Comparison of ENCODE assay signal across 1 cellular context in the genomic region with DNA sequence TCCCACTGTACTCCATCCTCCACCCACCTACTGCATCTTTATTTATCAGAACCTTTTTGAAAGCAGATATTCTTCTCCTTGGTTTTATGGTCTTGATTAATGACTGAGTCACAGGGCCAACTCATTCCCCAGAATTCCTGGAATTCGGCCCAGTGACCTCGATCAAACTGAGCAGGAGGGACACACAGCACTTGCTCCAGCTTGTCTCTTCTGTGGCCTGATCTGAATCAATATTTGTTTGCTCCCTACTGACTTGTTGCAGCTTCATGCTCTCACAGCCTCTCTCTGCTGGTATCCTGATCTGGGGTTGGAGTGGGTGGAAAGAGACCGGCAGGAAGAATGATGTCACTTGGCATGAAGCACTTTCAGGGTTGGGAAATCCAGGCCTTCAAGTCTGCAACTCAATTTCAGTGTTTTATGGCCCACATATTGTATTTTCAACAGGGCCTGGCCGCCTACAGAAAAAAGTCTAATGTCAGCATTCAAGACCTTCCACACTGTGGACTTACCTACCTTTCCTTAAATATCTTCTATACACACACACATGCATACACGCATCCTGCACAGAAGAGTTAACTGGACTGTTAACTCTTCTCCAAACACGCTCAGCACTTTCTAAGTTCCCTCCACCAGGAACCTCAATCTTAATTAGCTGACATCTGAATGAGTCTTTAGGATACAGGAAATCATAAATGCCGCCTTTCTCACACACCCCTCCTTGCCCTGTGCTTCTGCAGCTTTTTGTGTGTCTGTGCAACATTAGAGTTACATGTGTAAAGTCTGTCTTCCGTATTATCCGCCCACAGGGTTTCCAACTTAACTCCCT.
TF ChIP-seq lines count a peak whose summit lies in the region.

No MANE protein-coding gene starts in this region.

TF ChIP-seq in HepG2, 621 proteins besides CTCF, POLR2A, EP300 and RAD21 (continued from another document and continues in another):
- TF ChIP-seq, protein P1, sequence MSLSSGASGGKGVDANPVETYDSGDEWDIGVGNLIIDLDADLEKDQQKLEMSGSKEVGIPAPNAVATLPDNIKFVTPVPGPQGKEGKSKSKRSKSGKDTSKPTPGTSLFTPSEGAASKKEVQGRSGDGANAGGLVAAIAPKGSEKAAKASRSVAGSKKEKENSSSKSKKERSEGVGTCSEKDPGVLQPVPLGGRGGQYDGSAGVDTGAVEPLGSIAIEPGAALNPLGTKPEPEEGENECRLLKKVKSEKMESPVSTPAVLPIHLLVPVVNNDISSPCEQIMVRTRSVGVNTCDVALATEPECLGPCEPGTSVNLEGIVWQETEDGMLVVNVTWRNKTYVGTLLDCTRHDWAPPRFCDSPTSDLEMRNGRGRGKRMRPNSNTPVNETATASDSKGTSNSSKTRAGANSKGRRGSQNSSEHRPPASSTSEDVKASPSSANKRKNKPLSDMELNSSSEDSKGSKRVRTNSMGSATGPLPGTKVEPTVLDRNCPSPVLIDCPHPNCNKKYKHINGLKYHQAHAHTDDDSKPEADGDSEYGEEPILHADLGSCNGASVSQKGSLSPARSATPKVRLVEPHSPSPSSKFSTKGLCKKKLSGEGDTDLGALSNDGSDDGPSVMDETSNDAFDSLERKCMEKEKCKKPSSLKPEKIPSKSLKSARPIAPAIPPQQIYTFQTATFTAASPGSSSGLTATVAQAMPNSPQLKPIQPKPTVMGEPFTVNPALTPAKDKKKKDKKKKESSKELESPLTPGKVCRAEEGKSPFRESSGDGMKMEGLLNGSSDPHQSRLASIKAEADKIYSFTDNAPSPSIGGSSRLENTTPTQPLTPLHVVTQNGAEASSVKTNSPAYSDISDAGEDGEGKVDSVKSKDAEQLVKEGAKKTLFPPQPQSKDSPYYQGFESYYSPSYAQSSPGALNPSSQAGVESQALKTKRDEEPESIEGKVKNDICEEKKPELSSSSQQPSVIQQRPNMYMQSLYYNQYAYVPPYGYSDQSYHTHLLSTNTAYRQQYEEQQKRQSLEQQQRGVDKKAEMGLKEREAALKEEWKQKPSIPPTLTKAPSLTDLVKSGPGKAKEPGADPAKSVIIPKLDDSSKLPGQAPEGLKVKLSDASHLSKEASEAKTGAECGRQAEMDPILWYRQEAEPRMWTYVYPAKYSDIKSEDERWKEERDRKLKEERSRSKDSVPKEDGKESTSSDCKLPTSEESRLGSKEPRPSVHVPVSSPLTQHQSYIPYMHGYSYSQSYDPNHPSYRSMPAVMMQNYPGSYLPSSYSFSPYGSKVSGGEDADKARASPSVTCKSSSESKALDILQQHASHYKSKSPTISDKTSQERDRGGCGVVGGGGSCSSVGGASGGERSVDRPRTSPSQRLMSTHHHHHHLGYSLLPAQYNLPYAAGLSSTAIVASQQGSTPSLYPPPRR (CRISPR knock-in tag; IDR thresholded peaks at IDR 0.05; ENCODE audit: borderline replicate concordance) = peak; percentile 80
- TF ChIP-seq HMGA1 (CRISPR knock-in tag; conservative IDR thresholded peaks at IDR 0.05) (no peak), RORA (CRISPR knock-in tag; IDR thresholded peaks at IDR 0.05) (no peak), MIXL1 (CRISPR knock-in tag; IDR thresholded peaks at IDR 0.05) (peak; percentile 84), ZKSCAN1 (IDR thresholded peaks at IDR 0.05; ENCODE audit: low read length) (no peak), NFRKB (IDR thresholded peaks at IDR 0.05) (no peak), CREB1 (IDR thresholded peaks at IDR 0.05) (peak; percentile 52), CREB1 (CRISPR knock-in tag; IDR thresholded peaks at IDR 0.05) (peak; percentile 27; the same call in 1 of the 2 replicates), ZNF484 (CRISPR knock-in tag; IDR thresholded peaks at IDR 0.05; ENCODE audit: borderline replicate concordance, low read depth) (no peak), CENPX (CRISPR knock-in tag; IDR thresholded peaks at IDR 0.05) (no peak), KLF15 (CRISPR knock-in tag; IDR thresholded peaks at IDR 0.05; ENCODE audit: borderline replicate concordance) (no peak), ZBTB7A (CRISPR knock-in tag; IDR thresholded peaks at IDR 0.05) (no peak), ZNF292 (CRISPR knock-in tag; IDR thresholded peaks at IDR 0.05; ENCODE audit: borderline replicate concordance, low read depth) (peak; percentile 96), SOX6 (IDR thresholded peaks at IDR 0.05) (no peak), SOX6 (CRISPR knock-in tag; IDR thresholded peaks at IDR 0.05) (peak; percentile 88), ZNF317 (CRISPR knock-in tag; IDR thresholded peaks at IDR 0.05) (peak; percentile 61), NFE2L2 (IDR thresholded peaks at IDR 0.05; ENCODE audit: low read length) (peak; percentile 32; the same call in 1 of the 2 replicates), ZMAT3 (CRISPR knock-in tag; conservative IDR thresholded peaks at IDR 0.05) (no peak), MEIS2 (CRISPR knock-in tag; IDR thresholded peaks at IDR 0.05) (peak; percentile 80; the same call in 1 of the 2 replicates), HOXD1 (CRISPR knock-in tag; IDR thresholded peaks at IDR 0.05) (no peak), RFXANK (CRISPR knock-in tag; IDR thresholded peaks at IDR 0.05) (no peak), RBAK (CRISPR knock-in tag; IDR thresholded peaks at IDR 0.05) (peak; percentile 85), ZNF556 (CRISPR knock-in tag; IDR thresholded peaks at IDR 0.05; ENCODE audit: borderline replicate concordance) (peak; percentile 67; the same call in 1 of the 2 replicates), ZNF34 (CRISPR knock-in tag; IDR thresholded peaks at IDR 0.05; ENCODE audit: borderline replicate concordance) (0 out of 2 replicates have a peak, but pooled peaks have one; percentile 32), REL (CRISPR knock-in tag; conservative IDR thresholded peaks at IDR 0.05) (0 out of 2 replicates have a peak, but pooled peaks have one; percentile 46), MXD4 (CRISPR knock-in tag; IDR thresholded peaks at IDR 0.05) (no peak)
- TF ChIP-seq, protein P2, sequence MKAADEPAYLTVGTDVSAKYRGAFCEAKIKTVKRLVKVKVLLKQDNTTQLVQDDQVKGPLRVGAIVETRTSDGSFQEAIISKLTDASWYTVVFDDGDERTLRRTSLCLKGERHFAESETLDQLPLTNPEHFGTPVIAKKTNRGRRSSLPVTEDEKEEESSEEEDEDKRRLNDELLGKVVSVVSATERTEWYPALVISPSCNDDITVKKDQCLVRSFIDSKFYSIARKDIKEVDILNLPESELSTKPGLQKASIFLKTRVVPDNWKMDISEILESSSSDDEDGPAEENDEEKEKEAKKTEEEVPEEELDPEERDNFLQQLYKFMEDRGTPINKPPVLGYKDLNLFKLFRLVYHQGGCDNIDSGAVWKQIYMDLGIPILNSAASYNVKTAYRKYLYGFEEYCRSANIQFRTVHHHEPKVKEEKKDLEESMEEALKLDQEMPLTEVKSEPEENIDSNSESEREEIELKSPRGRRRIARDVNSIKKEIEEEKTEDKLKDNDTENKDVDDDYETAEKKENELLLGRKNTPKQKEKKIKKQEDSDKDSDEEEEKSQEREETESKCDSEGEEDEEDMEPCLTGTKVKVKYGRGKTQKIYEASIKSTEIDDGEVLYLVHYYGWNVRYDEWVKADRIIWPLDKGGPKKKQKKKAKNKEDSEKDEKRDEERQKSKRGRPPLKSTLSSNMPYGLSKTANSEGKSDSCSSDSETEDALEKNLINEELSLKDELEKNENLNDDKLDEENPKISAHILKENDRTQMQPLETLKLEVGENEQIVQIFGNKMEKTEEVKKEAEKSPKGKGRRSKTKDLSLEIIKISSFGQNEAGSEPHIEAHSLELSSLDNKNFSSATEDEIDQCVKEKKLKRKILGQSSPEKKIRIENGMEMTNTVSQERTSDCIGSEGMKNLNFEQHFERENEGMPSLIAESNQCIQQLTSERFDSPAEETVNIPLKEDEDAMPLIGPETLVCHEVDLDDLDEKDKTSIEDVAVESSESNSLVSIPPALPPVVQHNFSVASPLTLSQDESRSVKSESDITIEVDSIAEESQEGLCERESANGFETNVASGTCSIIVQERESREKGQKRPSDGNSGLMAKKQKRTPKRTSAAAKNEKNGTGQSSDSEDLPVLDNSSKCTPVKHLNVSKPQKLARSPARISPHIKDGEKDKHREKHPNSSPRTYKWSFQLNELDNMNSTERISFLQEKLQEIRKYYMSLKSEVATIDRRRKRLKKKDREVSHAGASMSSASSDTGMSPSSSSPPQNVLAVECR (CRISPR knock-in tag; IDR thresholded peaks at IDR 0.05; ENCODE audit: borderline replicate concordance) = peak; percentile 76; the same call in 1 of the 2 replicates
- TF ChIP-seq, protein P3, sequence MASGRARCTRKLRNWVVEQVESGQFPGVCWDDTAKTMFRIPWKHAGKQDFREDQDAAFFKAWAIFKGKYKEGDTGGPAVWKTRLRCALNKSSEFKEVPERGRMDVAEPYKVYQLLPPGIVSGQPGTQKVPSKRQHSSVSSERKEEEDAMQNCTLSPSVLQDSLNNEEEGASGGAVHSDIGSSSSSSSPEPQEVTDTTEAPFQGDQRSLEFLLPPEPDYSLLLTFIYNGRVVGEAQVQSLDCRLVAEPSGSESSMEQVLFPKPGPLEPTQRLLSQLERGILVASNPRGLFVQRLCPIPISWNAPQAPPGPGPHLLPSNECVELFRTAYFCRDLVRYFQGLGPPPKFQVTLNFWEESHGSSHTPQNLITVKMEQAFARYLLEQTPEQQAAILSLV (CRISPR knock-in tag; IDR thresholded peaks at IDR 0.05; ENCODE audit: borderline replicate concordance) = no peak
- TF ChIP-seq, protein P4, sequence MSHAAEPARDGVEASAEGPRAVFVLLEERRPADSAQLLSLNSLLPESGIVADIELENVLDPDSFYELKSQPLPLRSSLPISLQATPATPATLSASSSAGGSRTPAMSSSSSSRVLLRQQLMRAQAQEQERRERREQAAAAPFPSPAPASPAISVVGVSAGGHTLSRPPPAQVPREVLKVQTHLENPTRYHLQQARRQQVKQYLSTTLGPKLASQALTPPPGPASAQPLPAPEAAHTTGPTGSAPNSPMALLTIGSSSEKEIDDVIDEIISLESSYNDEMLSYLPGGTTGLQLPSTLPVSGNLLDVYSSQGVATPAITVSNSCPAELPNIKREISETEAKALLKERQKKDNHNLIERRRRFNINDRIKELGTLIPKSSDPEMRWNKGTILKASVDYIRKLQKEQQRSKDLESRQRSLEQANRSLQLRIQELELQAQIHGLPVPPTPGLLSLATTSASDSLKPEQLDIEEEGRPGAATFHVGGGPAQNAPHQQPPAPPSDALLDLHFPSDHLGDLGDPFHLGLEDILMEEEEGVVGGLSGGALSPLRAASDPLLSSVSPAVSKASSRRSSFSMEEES (CRISPR knock-in tag; IDR thresholded peaks at IDR 0.05) = peak; percentile 60
- TF ChIP-seq, protein P5, sequence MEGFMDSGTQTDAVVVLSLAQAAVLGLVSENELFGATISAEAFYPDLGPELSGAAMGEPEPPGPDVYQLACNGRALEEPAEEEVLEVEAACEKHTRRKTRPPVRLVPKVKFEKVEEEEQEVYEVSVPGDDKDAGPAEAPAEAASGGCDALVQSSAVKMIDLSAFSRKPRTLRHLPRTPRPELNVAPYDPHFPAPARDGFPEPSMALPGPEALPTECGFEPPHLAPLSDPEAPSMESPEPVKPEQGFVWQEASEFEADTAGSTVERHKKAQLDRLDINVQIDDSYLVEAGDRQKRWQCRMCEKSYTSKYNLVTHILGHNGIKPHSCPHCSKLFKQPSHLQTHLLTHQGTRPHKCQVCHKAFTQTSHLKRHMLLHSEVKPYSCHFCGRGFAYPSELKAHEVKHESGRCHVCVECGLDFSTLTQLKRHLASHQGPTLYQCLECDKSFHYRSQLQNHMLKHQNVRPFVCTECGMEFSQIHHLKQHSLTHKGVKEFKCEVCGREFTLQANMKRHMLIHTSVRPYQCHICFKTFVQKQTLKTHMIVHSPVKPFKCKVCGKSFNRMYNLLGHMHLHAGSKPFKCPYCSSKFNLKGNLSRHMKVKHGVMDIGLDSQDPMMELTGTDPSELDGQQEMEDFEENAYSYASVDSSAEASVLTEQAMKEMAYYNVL (CRISPR knock-in tag; IDR thresholded peaks at IDR 0.05; ENCODE audit: borderline replicate concordance) = peak; percentile 32; the same call in 1 of the 2 replicates
- TF ChIP-seq, protein P6, sequence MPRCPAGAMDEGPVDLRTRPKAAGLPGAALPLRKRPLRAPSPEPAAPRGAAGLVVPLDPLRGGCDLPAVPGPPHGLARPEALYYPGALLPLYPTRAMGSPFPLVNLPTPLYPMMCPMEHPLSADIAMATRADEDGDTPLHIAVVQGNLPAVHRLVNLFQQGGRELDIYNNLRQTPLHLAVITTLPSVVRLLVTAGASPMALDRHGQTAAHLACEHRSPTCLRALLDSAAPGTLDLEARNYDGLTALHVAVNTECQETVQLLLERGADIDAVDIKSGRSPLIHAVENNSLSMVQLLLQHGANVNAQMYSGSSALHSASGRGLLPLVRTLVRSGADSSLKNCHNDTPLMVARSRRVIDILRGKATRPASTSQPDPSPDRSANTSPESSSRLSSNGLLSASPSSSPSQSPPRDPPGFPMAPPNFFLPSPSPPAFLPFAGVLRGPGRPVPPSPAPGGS (CRISPR knock-in tag; IDR thresholded peaks at IDR 0.05) = no peak
- TF ChIP-seq, protein P7, sequence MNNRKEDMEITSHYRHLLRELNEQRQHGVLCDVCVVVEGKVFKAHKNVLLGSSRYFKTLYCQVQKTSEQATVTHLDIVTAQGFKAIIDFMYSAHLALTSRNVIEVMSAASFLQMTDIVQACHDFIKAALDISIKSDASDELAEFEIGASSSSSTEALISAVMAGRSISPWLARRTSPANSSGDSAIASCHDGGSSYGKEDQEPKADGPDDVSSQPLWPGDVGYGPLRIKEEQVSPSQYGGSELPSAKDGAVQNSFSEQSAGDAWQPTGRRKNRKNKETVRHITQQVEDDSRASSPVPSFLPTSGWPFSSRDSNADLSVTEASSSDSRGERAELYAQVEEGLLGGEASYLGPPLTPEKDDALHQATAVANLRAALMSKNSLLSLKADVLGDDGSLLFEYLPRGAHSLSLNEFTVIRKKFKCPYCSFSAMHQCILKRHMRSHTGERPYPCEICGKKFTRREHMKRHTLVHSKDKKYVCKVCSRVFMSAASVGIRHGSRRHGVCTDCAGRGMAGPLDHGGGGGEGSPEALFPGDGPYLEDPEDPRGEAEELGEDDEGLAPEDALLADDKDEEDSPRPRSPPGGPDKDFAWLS (CRISPR knock-in tag; IDR thresholded peaks at IDR 0.05; ENCODE audit: borderline replicate concordance) = no peak
- TF ChIP-seq, protein P8, sequence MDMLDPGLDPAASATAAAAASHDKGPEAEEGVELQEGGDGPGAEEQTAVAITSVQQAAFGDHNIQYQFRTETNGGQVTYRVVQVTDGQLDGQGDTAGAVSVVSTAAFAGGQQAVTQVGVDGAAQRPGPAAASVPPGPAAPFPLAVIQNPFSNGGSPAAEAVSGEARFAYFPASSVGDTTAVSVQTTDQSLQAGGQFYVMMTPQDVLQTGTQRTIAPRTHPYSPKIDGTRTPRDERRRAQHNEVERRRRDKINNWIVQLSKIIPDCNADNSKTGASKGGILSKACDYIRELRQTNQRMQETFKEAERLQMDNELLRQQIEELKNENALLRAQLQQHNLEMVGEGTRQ (IDR thresholded peaks at IDR 0.05; ENCODE audit: low read depth, low read length) = no peak
- TF ChIP-seq, protein P8 (CRISPR knock-in tag; IDR thresholded peaks at IDR 0.05; ENCODE audit: borderline replicate concordance) = no peak
